ENCODE assay signal across 9 cellular contexts in genomic region chr1:200558866-200559459, GRCh38.
DNase-seq lines count a peak whose midpoint lies in the region; ATAC-seq and TF ChIP-seq lines count a peak whose summit lies in the region.
"Had no signal": no experiment of that assay in that cellular context is flagged by ENCODE, and none has a peak within 500 bp of the region (broad histone marks: within the 10 kb centered on the region; RNA-seq: fewer than 3 reads in every experiment).

No MANE protein-coding gene starts in this region.

- DNase-seq in left ventricle myocardium inferior, result no peak
- DNase-seq in left ventricle myocardium superior, result no peak
- peak; percentile 15 for DNase-seq in HuH-7.5 (ENCODE audit: low spot score)
- peak; percentile 42 for DNase-seq in SW480 (ENCODE audit: low spot score)
- DNase-seq in fibroblast of the aortic adventitia (ENCODE audit: low read depth), result peak; percentile 86
- peak; percentile 7 for DNase-seq in putamen (ENCODE audit: low spot score)
- no peak for DNase-seq in GM19238 (ENCODE audit: insufficient read length, low spot score)
- no peak for DNase-seq in activated CD4-positive, alpha-beta memory T cell treated with anti-CD3 and anti-CD28 coated beads for 36 hours

- peak; percentile 67 for TF ChIP-seq CTCF in left ventricle myocardium inferior (IDR thresholded peaks at IDR 0.05; ENCODE audit: borderline replicate concordance)
- peak; percentile 73 for TF ChIP-seq CTCF in fibroblast of the aortic adventitia (IDR thresholded peaks at IDR 0.05; ENCODE audit: insufficient read depth, low read length)

- no peak overlapping the region for H3K27ac ChIP-seq in left ventricle myocardium inferior (replicated peaks)

- intact Hi-C loops in left ventricle myocardium inferior (cut with micrococcal nuclease) (no loop called here), left ventricle myocardium superior (cut with micrococcal nuclease) (no loop called here)
- intact Hi-C loops in activated CD4-positive, alpha-beta memory T cell treated with anti-CD3 and anti-CD28 coated beads for 36 hours (cut with micrococcal nuclease), result loop anchor here (1.0 to 2.0 kb wide), 3 partner anchors 34 to 244 kb away; partner anchors contain the start of gene KIF14

- no peaks in the 10 kb centered on the region for H3K9me3 Mint-ChIP-seq in activated CD4-positive, alpha-beta memory T cell treated with anti-CD3 and anti-CD28 coated beads for 36 hours
- H3K9me3 Mint-ChIP-seq: stimulated activated naive CD8-positive, alpha-beta T cell treated with anti-CD3 and anti-CD28 coated beads, Interleukin-15, Interleukin-2, amounts not matched to agents 100 ng/mL and 50 ng/mL, for 24 hours had no signal

- POLR2A ChIA-PET in activated CD4-positive, alpha-beta memory T cell treated with anti-CD3 and anti-CD28 coated beads for 36 hours (lab: Charles Lee), result no interaction called here

- H3K4me3 ChIP-seq in left ventricle myocardium inferior, result no peak overlapping the region
- no peak overlapping the region for H3K4me3 ChIP-seq in fibroblast of the aortic adventitia (ENCODE audit: low read depth, low read length)

- ATAC-seq in left ventricle myocardium superior, result no peak

- peaks cover 8% of the 10 kb centered on the region for H3K4me1 Mint-ChIP-seq in activated CD4-positive, alpha-beta memory T cell treated with anti-CD3 and anti-CD28 coated beads for 36 hours (ENCODE audit: low read depth)

- H3K27ac Mint-ChIP-seq in activated CD4-positive, alpha-beta memory T cell treated with anti-CD3 and anti-CD28 coated beads for 36 hours, result no peak overlapping the region
- H3K27ac Mint-ChIP-seq: stimulated activated naive CD8-positive, alpha-beta T cell treated with anti-CD3 and anti-CD28 coated beads, Interleukin-15, Interleukin-2, amounts not matched to agents 100 ng/mL and 50 ng/mL, for 24 hours had no signal

- H3K4me1 ChIP-seq in left ventricle myocardium inferior, result no peaks in the 10 kb centered on the region

- H3K27me3 Mint-ChIP-seq in activated CD4-positive, alpha-beta memory T cell treated with anti-CD3 and anti-CD28 coated beads for 36 hours, result no peaks in the 10 kb centered on the region
- H3K27me3 Mint-ChIP-seq: stimulated activated naive CD8-positive, alpha-beta T cell treated with anti-CD3 and anti-CD28 coated beads, Interleukin-15, Interleukin-2, amounts not matched to agents 100 ng/mL and 50 ng/mL, for 24 hours had no signal

- no peak overlapping the region for H3K4me3 Mint-ChIP-seq in activated CD4-positive, alpha-beta memory T cell treated with anti-CD3 and anti-CD28 coated beads for 36 hours
- H3K4me3 Mint-ChIP-seq: stimulated activated naive CD8-positive, alpha-beta T cell treated with anti-CD3 and anti-CD28 coated beads, Interleukin-15, Interleukin-2, amounts not matched to agents 100 ng/mL and 50 ng/mL, for 24 hours had no signal

- H3K27me3 ChIP-seq in left ventricle myocardium inferior (ENCODE audit: low read depth), result peaks cover 7% of the 10 kb centered on the region

- H3K36me3 Mint-ChIP-seq in activated CD4-positive, alpha-beta memory T cell treated with anti-CD3 and anti-CD28 coated beads for 36 hours, result peaks cover 1% of the 10 kb centered on the region

- no peaks in the 10 kb centered on the region for H3K9me3 ChIP-seq in left ventricle myocardium inferior (replicated peaks)

- H3K36me3 ChIP-seq in left ventricle myocardium inferior, result no peaks in the 10 kb centered on the region

- CTCF ChIA-PET in activated CD4-positive, alpha-beta memory T cell treated with anti-CD3 and anti-CD28 coated beads for 36 hours (lab: Charles Lee), result interaction anchor here (0.6 to 5.1 kb wide), 25 partner anchors 9 to 478 kb away, joined by 3 to 39 read pairs (median 4); partner anchors contain the start of gene DDX59

Comparison
In these comparisons a context has a peak if more than half of its experiments do, and no peak if none do; other contexts are left out.
1. DNase-seq: peak in HuH-7.5 (single experiment), SW480 (single experiment), fibroblast of the aortic adventitia (single experiment) and putamen (single experiment); none in left ventricle myocardium inferior (single experiment), left ventricle myocardium superior (single experiment), GM19238 (single experiment) and activated CD4-positive, alpha-beta memory T cell treated with anti-CD3 and anti-CD28 coated beads for 36 hours (single experiment).